1 cellular context compared by ENCODE assay signal in genomic region chr11:116895053-116895757, GRCh38.
TF ChIP-seq lines count a peak whose summit lies in the region.

No MANE protein-coding gene starts in this region.

TF ChIP-seq in GM23338, 12 proteins besides CTCF, POLR2A, EP300 and RAD21 (continued from another document):
- TF ChIP-seq ZNF462 (CRISPR knock-in tag; IDR thresholded peaks at IDR 0.05) (no peak), STAT1 (IDR thresholded peaks at IDR 0.05; ENCODE audit: unreplicated experiment) (no peak), EZH2phosphoT487 (IDR thresholded peaks at IDR 0.05; ENCODE audit: unreplicated experiment) (no peak), JUNB (IDR thresholded peaks at IDR 0.05; ENCODE audit: unreplicated experiment) (no peak), EZH2 (IDR thresholded peaks at IDR 0.05; ENCODE audit: low read depth, unreplicated experiment) (no peak), POLR2AphosphoS5 (IDR thresholded peaks at IDR 0.05; ENCODE audit: low read depth) (no peak)
